In the genomic region with DNA sequence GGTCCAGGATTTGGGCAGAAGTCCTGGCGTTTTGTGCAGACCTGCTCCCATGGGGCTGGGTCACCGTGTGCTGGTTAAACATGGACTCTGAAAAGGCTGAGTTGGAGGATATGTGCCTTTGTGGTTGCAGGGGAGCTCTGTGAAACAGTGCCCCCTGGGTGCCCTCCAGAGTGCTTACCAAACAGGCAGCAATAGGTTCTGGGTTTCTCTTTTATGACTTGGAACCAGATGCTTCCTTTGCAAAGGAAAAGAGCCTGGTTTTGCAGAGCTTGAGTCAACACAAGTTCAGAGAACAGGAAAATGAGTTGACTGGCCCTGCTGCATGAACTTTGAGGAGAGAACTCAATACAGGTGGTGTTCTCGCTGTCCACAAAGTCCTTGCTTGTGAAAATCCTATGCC, we compare ENCODE assay signal across 13 cellular contexts.
DNase-seq lines count a peak whose midpoint lies in the region; ATAC-seq and TF ChIP-seq lines count a peak whose summit lies in the region.
"Had no signal": no experiment of that assay in that cellular context is flagged by ENCODE, and none has a peak within 500 bp of the region (broad histone marks: within the 10 kb centered on the region; RNA-seq: fewer than 3 reads in every experiment).

No MANE protein-coding gene starts in this region.

- in situ Hi-C loops in Panc1 (cut with HindIII; ENCODE audit: low pct_unique_long_range_greater_than_20kb, low sequenced_read_pairs), result no loop called here

- intact Hi-C loops in heart right ventricle (cut with DNase I) (loop anchor here in 2 of 10 donors (5.0 kb wide), 2 partner anchors 59 to 354 kb away; a partner anchor contains a TSS), Right ventricle myocardium inferior (cut with DNase I) (loop anchor here (5.0 kb wide), 1 partner anchor 99 kb away; no protein-coding TSS in a partner anchor), Panc1 (cut with micrococcal nuclease; ENCODE audit: unreplicated experiment) (no loop called here), left ventricle myocardium inferior (cut with micrococcal nuclease) (no loop called here), tibial artery (cut with DNase I; ENCODE audit: low total_unique reads) (loop anchor here (10.0 kb wide), 1 partner anchor 81 kb away; no protein-coding TSS in a partner anchor), posterior cingulate gyrus (cut with DNase I) (no loop called here)

- H3K27ac ChIP-seq in heart right ventricle (peak overlapping the region; percentile 47 to 80 (median 69)), Panc1 (ENCODE audit: low read length) (no peak overlapping the region), left ventricle myocardium inferior (replicated peaks) (peak overlapping the region; percentile 86), tibial artery (peak overlapping the region; percentile 30 to 55)
- H3K27ac ChIP-seq in effector memory CD4-positive, alpha-beta T cell (ENCODE audit: insufficient read depth, low read length, poor library complexity, severe bottlenecking), result no peak overlapping the region

- WGBS in heart right ventricle, 2 donors, result 48 to 64% methylated on average over 3 of the region's 3 CpGs

- no peak overlapping the region for H3K4me3 ChIP-seq in heart right ventricle
- no peak overlapping the region for H3K4me3 ChIP-seq in Panc1 (ENCODE audit: low read depth in 2 of 2, low read length in 2 of 2)
- no peak overlapping the region for H3K4me3 ChIP-seq in left ventricle myocardium inferior
- no peak overlapping the region for H3K4me3 ChIP-seq in tibial artery
- no peak overlapping the region for H3K4me3 ChIP-seq in effector memory CD4-positive, alpha-beta T cell (ENCODE audit: insufficient read depth, low read depth, low read length, poor library complexity, severe bottlenecking)
- H3K4me3 ChIP-seq: transverse colon had no signal

- DNase-seq in heart right ventricle, result no peak
- DNase-seq in Right ventricle myocardium inferior (ENCODE audit: missing footprints), result no peak
- no peak for DNase-seq in Panc1 (ENCODE audit: low read depth, low spot score)
- no peak for DNase-seq in left ventricle myocardium inferior
- no peak for DNase-seq in tibial artery
- no peak for DNase-seq in posterior cingulate gyrus
- DNase-seq in anterior cingulate cortex (lab: John Stamatoyannopoulos, UW), result no peak
- DNase-seq in effector memory CD4-positive, alpha-beta T cell, result no peak
- DNase-seq: activated CD4-positive, alpha-beta T cell treated with anti-CD3 and anti-CD28 coated beads for 1 hour; head of caudate nucleus; NCI-H1092; NCI-H446 treated with DMSO at 0.1 percent for 48 hours; transverse colon had no signal

- H3K9me3 ChIP-seq in heart right ventricle (no peaks in the 10 kb centered on the region), Panc1 (ENCODE audit: control insufficient read depth, insufficient read depth, low read depth, low read length) (no peaks in the 10 kb centered on the region), left ventricle myocardium inferior (replicated peaks) (no peaks in the 10 kb centered on the region), tibial artery (no peaks in the 10 kb centered on the region)
- no peaks in the 10 kb centered on the region for H3K9me3 ChIP-seq in effector memory CD4-positive, alpha-beta T cell (ENCODE audit: control insufficient read depth, low read length)
- H3K9me3 ChIP-seq: transverse colon had no signal

- no TSS peak for BruUV-seq in Panc1 (replicated peaks; lab: Mats Ljungman, UMichigan)

- TF ChIP-seq CTCF in heart right ventricle (IDR thresholded peaks at IDR 0.05) (peak in 6 of 9 donors; percentile 6 to 47 (median 31)), Panc1 (IDR thresholded peaks at IDR 0.05) (peak; percentile 9; the same call in 1 of the 2 replicates), left ventricle myocardium inferior (IDR thresholded peaks at IDR 0.05; ENCODE audit: borderline replicate concordance) (peak; percentile 35), tibial artery (IDR thresholded peaks at IDR 0.05) (no peak)

- ATAC-seq in heart right ventricle (peak in 7 of 8 donors; percentile 6 to 68 (median 23)), Right ventricle myocardium inferior (no peak), Panc1 (no peak)

- peaks cover 4 to 65% (median 53%) of the 10 kb centered on the region in 9 donors for H3K4me1 ChIP-seq in heart right ventricle
- no peaks in the 10 kb centered on the region for H3K4me1 ChIP-seq in Panc1 (ENCODE audit: control insufficient read depth, insufficient read depth, low read length)
- H3K4me1 ChIP-seq in left ventricle myocardium inferior, result peaks cover 75% of the 10 kb centered on the region
- peaks cover 0 to 25% (median 9%) of the 10 kb centered on the region in 4 donors for H3K4me1 ChIP-seq in tibial artery
- H3K4me1 ChIP-seq in effector memory CD4-positive, alpha-beta T cell (ENCODE audit: control insufficient read depth, insufficient read depth, low read length, poor library complexity, severe bottlenecking), result no peaks in the 10 kb centered on the region
- H3K4me1 ChIP-seq: transverse colon had no signal

- H3K27me3 ChIP-seq in heart right ventricle (no peaks in the 10 kb centered on the region), Panc1 (ENCODE audit: control insufficient read depth, insufficient read depth, low read length) (no peaks in the 10 kb centered on the region), left ventricle myocardium inferior (ENCODE audit: low read depth) (no peaks in the 10 kb centered on the region), tibial artery (no peaks in the 10 kb centered on the region)
- H3K27me3 ChIP-seq in effector memory CD4-positive, alpha-beta T cell (replicated peaks; ENCODE audit: control insufficient read depth, insufficient read depth, low read length, poor library complexity, severe bottlenecking), result no peaks in the 10 kb centered on the region
- H3K27me3 ChIP-seq: transverse colon had no signal

- POLR2A ChIA-PET in Panc1 (lab: Charles Lee), result no interaction called here

- CTCF ChIA-PET in Panc1 (lab: Charles Lee), result no interaction called here

- peaks cover 0 to 7% (median 0%) of the 10 kb centered on the region in 9 donors for H3K36me3 ChIP-seq in heart right ventricle
- H3K36me3 ChIP-seq in Panc1 (ENCODE audit: control insufficient read depth, insufficient read depth, low read length), result no peaks in the 10 kb centered on the region
- H3K36me3 ChIP-seq in left ventricle myocardium inferior, result no peaks in the 10 kb centered on the region
- H3K36me3 ChIP-seq in tibial artery, result no peaks in the 10 kb centered on the region
- no peaks in the 10 kb centered on the region for H3K36me3 ChIP-seq in effector memory CD4-positive, alpha-beta T cell (ENCODE audit: control insufficient read depth, insufficient read depth, low read length)
- H3K36me3 ChIP-seq: transverse colon had no signal

Comparison
In these comparisons a context has a peak if more than half of its experiments do, and no peak if none do; other contexts are left out.
1. ATAC-seq: peak in heart right ventricle (7 of 8); none in Right ventricle myocardium inferior (single experiment) and Panc1 (single experiment).
2. intact Hi-C loops: an anchor here in Right ventricle myocardium inferior (5.0 kb wide) and tibial artery (10.0 kb wide); none called in Panc1, left ventricle myocardium inferior and posterior cingulate gyrus.
3. H3K27ac ChIP-seq: peak in heart right ventricle (10 of 10), left ventricle myocardium inferior (single experiment) and tibial artery (2 of 2); none in Panc1 (single experiment) and effector memory CD4-positive, alpha-beta T cell (single experiment).
4. CTCF ChIP-seq: peak in heart right ventricle (6 of 9), Panc1 (single experiment) and left ventricle myocardium inferior (single experiment); none in tibial artery (0 of 2).